Comparison of ENCODE assay signal across 9 cellular contexts in genomic region chr6:98844244-98845161, GRCh38. TPM values are rescaled to one million over a fixed set of nuclear protein-coding genes. Genes with fewer than 3 reads are reported as not detected.
A peak's percentile ranks its signal among the peaks of the same experiment; 100 is the strongest.
DNase-seq lines count a peak whose midpoint lies in the region; ATAC-seq, FAIRE-seq and TF ChIP-seq lines count a peak whose summit lies in the region.
"Had no signal": no experiment of that assay in that cellular context is flagged by ENCODE, and none has a peak within 500 bp of the region (broad histone marks: within the 10 kb centered on the region; RNA-seq: fewer than 3 reads in every experiment).

No MANE protein-coding gene starts in this region.

- H3K9me1 ChIP-seq in endothelial cell of umbilical vein (replicated peaks; ENCODE audit: control insufficient read depth, extremely low read depth, insufficient read depth, low read length): no peaks in the 10 kb centered on the region

- no peak for TF ChIP-seq POLR2A in endothelial cell of umbilical vein (IDR thresholded peaks at IDR 0.05; ENCODE audit: low read depth, low read length)

- H3K27ac ChIP-seq in endothelial cell of umbilical vein (ENCODE audit: insufficient read depth, low read depth, low read length): no peak overlapping the region

- intact Hi-C loops in endothelial cell of umbilical vein (cut with micrococcal nuclease): loop anchor here (1.0 to 10.0 kb wide), 9 partner anchors 10 to 1776 kb away; partner anchors contain the start of gene POU3F2

- no peak overlapping the region for H3K4me2 ChIP-seq in endothelial cell of umbilical vein (ENCODE audit: insufficient read depth, low read length)

- no peaks in the 10 kb centered on the region for H3K79me2 ChIP-seq in endothelial cell of umbilical vein (ENCODE audit: control insufficient read depth, insufficient read depth, low read length)

- peaks cover 2% of the 10 kb centered on the region for H3K4me1 ChIP-seq in endothelial cell of umbilical vein (ENCODE audit: control insufficient read depth, extremely low read depth, insufficient read depth, low read length)

- CTCF ChIA-PET in GM10248 (lab: Yijun Ruan, JAX) (interaction anchor here (1.0 to 5.8 kb wide), 3 partner anchors 15 to 1347 kb away, joined by 3 to 31 read pairs (median 4); no protein-coding TSS in a partner anchor), endothelial cell of umbilical vein (lab: Charles Lee) (interaction anchor here (0.6 to 2.1 kb wide), 11 partner anchors 7 to 1774 kb away, joined by 3 to 13 read pairs (median 5); partner anchors contain the start of gene POU3F2)

- H2AFZ ChIP-seq in endothelial cell of umbilical vein (ENCODE audit: low read depth, low read length): no peak overlapping the region

- no peak for FAIRE-seq in endothelial cell of umbilical vein (lab: Jason Lieb, UNC)

- H3K4me3 ChIP-seq in endothelial cell of umbilical vein (replicated peaks in 1 of 3; ENCODE audit: insufficient read depth in 1 of 3, low read depth in 1 of 3, low read length in 3 of 3): no peak overlapping the region

- H3K9ac ChIP-seq in endothelial cell of umbilical vein (replicated peaks; ENCODE audit: extremely low read depth, insufficient read depth, low read length): no peak overlapping the region

- BruUV-seq in endothelial cell of umbilical vein (replicated peaks; lab: Mats Ljungman, UMichigan): no TSS peak

- peaks cover 90 to 100% of the 10 kb centered on the region in 2 experiments for H3K27me3 ChIP-seq in endothelial cell of umbilical vein (ENCODE audit: control insufficient read depth in 2 of 2, insufficient read depth in 2 of 2, low read length in 2 of 2)

- H4K20me1 ChIP-seq in endothelial cell of umbilical vein (replicated peaks; ENCODE audit: control insufficient read depth, extremely low read depth, insufficient read depth, low read length): no peaks in the 10 kb centered on the region

- DNase-seq in GM10248 (ENCODE audit: extremely low spot score) (peak; percentile 21), NCI-H69 (lab: John Stamatoyannopoulos, UW) (peak; percentile 80), endothelial cell of umbilical vein (ENCODE audit: low read depth, low spot score) (no peak), putamen (ENCODE audit: low spot score) (peak; percentile 40), OCI-M1 (lab: John Stamatoyannopoulos, UW) (no peak), EL (no peak)
- DNase-seq: activated CD8-positive, alpha-beta memory T cell treated with anti-CD3 and anti-CD28 coated beads, Interleukin-2, amount 50 U/mL, for 4 hours; left cardiac atrium had no signal

- POLR2A ChIA-PET in GM10248 (lab: Yijun Ruan, JAX) (no interaction called here), endothelial cell of umbilical vein (lab: Charles Lee) (no interaction called here)

- dilution Hi-C loops in endothelial cell of umbilical vein (cut with MboI; ENCODE audit: extremely low pct_ligation_motif_present, low sequenced_read_pairs): no loop called here

- no peaks in the 10 kb centered on the region for H3K9me3 ChIP-seq in endothelial cell of umbilical vein (replicated peaks; ENCODE audit: control insufficient read depth, insufficient read depth, low read length)

- no peak for ATAC-seq in GM18498 (IDR thresholded peaks at IDR 0.05; ENCODE audit: unreplicated experiment)

- no peaks in the 10 kb centered on the region for H3K36me3 ChIP-seq in endothelial cell of umbilical vein (ENCODE audit: control insufficient read depth in 2 of 2, extremely low read depth in 1 of 2, insufficient read depth in 2 of 2, low read length in 2 of 2)

- TF ChIP-seq CTCF in GM10248 (IDR thresholded peaks at IDR 0.05; ENCODE audit: control extremely low read depth, extremely low read depth, low read depth, missing control alignments): no peak
- TF ChIP-seq CTCF in endothelial cell of umbilical vein (IDR thresholded peaks at IDR 0.05; ENCODE audit: extremely low read depth in 1 of 2, insufficient read depth in 1 of 2, low read depth in 1 of 2, low read length in 2 of 2): no peak

TF ChIP-seq in endothelial cell of umbilical vein, 7 proteins besides CTCF, POLR2A, EP300 and RAD21:
- TF ChIP-seq MAX (IDR thresholded peaks at IDR 0.05; ENCODE audit: insufficient read depth, insufficient read length) (no peak), GATA2 (IDR thresholded peaks at IDR 0.05; ENCODE audit: insufficient read depth, insufficient read length, low read depth, low read length) (peak; percentile 52), POLR2AphosphoS5 (IDR thresholded peaks at IDR 0.05; ENCODE audit: insufficient read depth, low read depth, low read length) (no peak), EZH2 (IDR thresholded peaks at IDR 0.05; ENCODE audit: borderline replicate concordance, low read depth, low read length, severe bottlenecking) (peak; percentile 43)

RNA-seq across cellular contexts. Expression of gene POU3F2, which starts 10.1 kb away (rescaled TPM):
- not detected in 2 replicates for total RNA-seq in endothelial cell of umbilical vein
- not detected in 2 replicates for polyA plus RNA-seq in endothelial cell of umbilical vein
- not detected in 2 replicates for polyA plus RNA-seq in endothelial cell of umbilical vein (2011; cell fraction: cytosol; rRNA removed)
- polyA plus RNA-seq in endothelial cell of umbilical vein (2011; cell fraction: nucleus; rRNA removed): not detected in 2 replicates
- polyA plus RNA-seq in endothelial cell of umbilical vein (2012): not detected in 2 replicates
- 0.05 TPM in 1 of 2 replicates, not detected in the other for polyA minus RNA-seq in endothelial cell of umbilical vein
- polyA minus RNA-seq in endothelial cell of umbilical vein (2011; cell fraction: cytosol; rRNA and poly(A)+ RNA removed): 0.41 TPM
- polyA minus RNA-seq in endothelial cell of umbilical vein (2011; cell fraction: nucleus; rRNA and poly(A)+ RNA removed): not detected in 2 replicates

Comparison
In these comparisons a context has a peak if more than half of its experiments do, and no peak if none do; other contexts are left out.
1. DNase-seq: peak in GM10248 (single experiment), NCI-H69 (single experiment) and putamen (single experiment); none in endothelial cell of umbilical vein (single experiment), OCI-M1 (single experiment) and EL (single experiment).